Comparison of ENCODE assay signal across 29 cellular contexts in genomic region chr11:45704133-45704532, GRCh38.
"Had no signal": no experiment of that assay in that cellular context is flagged by ENCODE, and none has a peak within 500 bp of the region (broad histone marks: within the 10 kb centered on the region; RNA-seq: fewer than 3 reads in every experiment).

No MANE protein-coding gene starts in this region.

- FAIRE-seq: urothelium cell line had no signal

- H3K9me3 ChIP-seq: stomach, suprapubic skin, testis, thoracic aorta, thyroid gland, tibial artery, transverse colon, upper lobe of left lung, upper lobe of right lung, uterus, vagina had no signal

- H3K27ac ChIP-seq: stomach, suprapubic skin, testis, thoracic aorta, thyroid gland, tibial artery, tibial nerve, transverse colon, upper lobe of left lung, upper lobe of right lung, uterus, vagina had no signal

- H3K4me1 Mint-ChIP-seq: stimulated activated effector memory CD8-positive, alpha-beta T cell treated with anti-CD3 and anti-CD28 coated beads, Interleukin-12 subunit alpha, Interleukin-12 subunit beta, amount 100 ng/mL, for 72 hours; stimulated activated memory B cell treated with anti-CD40 and anti-IgM and Interleukin-4, amounts not matched to agents 10 μg/mL and 1 μg/mL and 100 μg/mL, for 72 hours had no signal

- H3K4me1 ChIP-seq: stomach, suprapubic skin, testis, tibial artery, tibial nerve, transverse colon, upper lobe of left lung, upper lobe of right lung, uterus, vagina had no signal

- H3K27me3 ChIP-seq: testis, thyroid gland, tibial nerve, upper lobe of left lung, upper lobe of right lung, uterus, vagina had no signal

- H3K4me3 Mint-ChIP-seq: stimulated activated effector memory CD8-positive, alpha-beta T cell treated with anti-CD3 and anti-CD28 coated beads, Interleukin-12 subunit alpha, Interleukin-12 subunit beta, amount 100 ng/mL, for 72 hours; stimulated activated memory B cell treated with anti-CD40 and anti-IgM and Interleukin-4, amounts not matched to agents 10 μg/mL and 1 μg/mL and 100 μg/mL, for 72 hours; stimulated activated naive B cell treated with anti-CD40 and anti-IgM and Interleukin-4, amounts not matched to agents 10 μg/mL and 1 μg/mL and 100 μg/mL, for 72 hours; stimulated activated naive CD8-positive, alpha-beta T cell treated with anti-CD3 and anti-CD28 coated beads, Interleukin-15, amount 100 ng/mL, for 72 hours; stimulated activated naive CD8-positive, alpha-beta T cell treated with anti-CD3 and anti-CD28 coated beads, Interleukin-15, Interleukin-2, amounts not matched to agents 100 ng/mL and 50 ng/mL, for 24 hours; type B pancreatic cell had no signal

- H3K27ac Mint-ChIP-seq: stimulated activated effector memory CD8-positive, alpha-beta T cell treated with anti-CD3 and anti-CD28 coated beads, Interleukin-12 subunit alpha, Interleukin-12 subunit beta, amount 100 ng/mL, for 72 hours; stimulated activated memory B cell treated with anti-CD40 and anti-IgM and Interleukin-4, amounts not matched to agents 10 μg/mL and 1 μg/mL and 100 μg/mL, for 72 hours; stimulated activated naive B cell treated with anti-CD40 and anti-IgM and Interleukin-4, amounts not matched to agents 10 μg/mL and 1 μg/mL and 100 μg/mL, for 72 hours; stimulated activated naive CD8-positive, alpha-beta T cell treated with anti-CD3 and anti-CD28 coated beads, Interleukin-15, Interleukin-2, amounts not matched to agents 100 ng/mL and 50 ng/mL, for 24 hours; type B pancreatic cell had no signal

- ATAC-seq: stimulated activated effector memory CD8-positive, alpha-beta T cell treated with anti-CD3 and anti-CD28 coated beads, Interleukin-12 subunit alpha, Interleukin-12 subunit beta, amount 100 ng/mL, for 72 hours; stimulated activated memory B cell treated with anti-CD40 and anti-IgM and Interleukin-4, amounts not matched to agents 10 μg/mL and 1 μg/mL and 100 μg/mL, for 72 hours; stimulated activated naive B cell treated with anti-CD40 and anti-IgM and Interleukin-4, amounts not matched to agents 10 μg/mL and 1 μg/mL and 100 μg/mL, for 72 hours; stimulated activated naive CD8-positive, alpha-beta T cell treated with anti-CD3 and anti-CD28 coated beads, Interleukin-15, amount 100 ng/mL, for 72 hours; stimulated activated naive CD8-positive, alpha-beta T cell treated with anti-CD3 and anti-CD28 coated beads, Interleukin-15, Interleukin-2, amounts not matched to agents 100 U/mL and 50 U/mL, for 24 hours; upper lobe of right lung had no signal

- H3K36me3 ChIP-seq: stomach, suprapubic skin, thoracic aorta, thyroid gland, tibial artery, tibial nerve, transverse colon, upper lobe of left lung, upper lobe of right lung, uterus, vagina had no signal

- H3K9me3 Mint-ChIP-seq: stimulated activated effector memory CD8-positive, alpha-beta T cell treated with anti-CD3 and anti-CD28 coated beads, Interleukin-12 subunit alpha, Interleukin-12 subunit beta, amount 100 ng/mL, for 72 hours; stimulated activated memory B cell treated with anti-CD40 and anti-IgM and Interleukin-4, amounts not matched to agents 10 μg/mL and 1 μg/mL and 100 μg/mL, for 72 hours; stimulated activated naive CD8-positive, alpha-beta T cell treated with anti-CD3 and anti-CD28 coated beads, Interleukin-15, amount 100 ng/mL, for 72 hours; stimulated activated naive CD8-positive, alpha-beta T cell treated with anti-CD3 and anti-CD28 coated beads, Interleukin-15, Interleukin-2, amounts not matched to agents 100 ng/mL and 50 ng/mL, for 24 hours; type B pancreatic cell had no signal

- DNase-seq: stimulated activated CD4-positive, alpha-beta T cell treated with anti-CD3 and anti-CD28 coated beads, Interleukin-2, amount 100 ng/mL, for 48 hours; stimulated activated CD4-positive, alpha-beta T cell treated with anti-CD3 and anti-CD28 coated beads, Interleukin-4, amount 100 ng/mL, for 1 hour; stimulated activated CD4-positive, alpha-beta T cell treated with anti-CD3 and anti-CD28 coated beads, Interleukin-4, amount 100 ng/mL, for 24 hours; stimulated activated CD4-positive, alpha-beta T cell treated with anti-CD3 and anti-CD28 coated beads, Interleukin-4, amount 100 ng/mL, for 4 hours; stimulated activated CD8-positive, alpha-beta memory T cell treated with anti-CD3 and anti-CD28 coated beads, Interleukin-4, amount 100 ng/mL, for 48 hours; stimulated activated naive B cell treated with anti-CD40 and anti-IgM and Interleukin-4, amounts not matched to agents 10 μg/mL and 1 μg/mL and 100 μg/mL, for 72 hours; stimulated activated naive CD4-positive, alpha-beta T cell; stimulated activated naive CD4-positive, alpha-beta T cell treated with Interleukin-2 at 50 U/mL for 16 hours; stimulated activated naive CD8-positive, alpha-beta T cell treated with anti-CD3 and anti-CD28 coated beads, Interleukin-15, amount 100 ng/mL, for 72 hours; stimulated activated naive CD8-positive, alpha-beta T cell treated with anti-CD3 and anti-CD28 coated beads, Interleukin-15, Interleukin-2, amounts not matched to agents 100 U/mL and 50 U/mL, for 24 hours; stomach; substantia nigra; testis; thyroid gland; tibial artery; transverse colon; trophoblast cell; upper lobe of left lung; upper lobe of right lung; uterus had no signal

- H3K36me3 Mint-ChIP-seq: stimulated activated effector memory CD8-positive, alpha-beta T cell treated with anti-CD3 and anti-CD28 coated beads, Interleukin-12 subunit alpha, Interleukin-12 subunit beta, amount 100 ng/mL, for 72 hours; stimulated activated memory B cell treated with anti-CD40 and anti-IgM and Interleukin-4, amounts not matched to agents 10 μg/mL and 1 μg/mL and 100 μg/mL, for 72 hours; stimulated activated naive B cell treated with anti-CD40 and anti-IgM and Interleukin-4, amounts not matched to agents 10 μg/mL and 1 μg/mL and 100 μg/mL, for 72 hours; type B pancreatic cell had no signal

- H3K4me3 ChIP-seq: stomach, suprapubic skin, testis, thoracic aorta, thyroid gland, tibial artery, tibial nerve, transverse colon, upper lobe of left lung, upper lobe of right lung, uterus, vagina had no signal
